In genomic region chr6:169810066-169810989, GRCh38 we compare ENCODE assay signal across 1 cellular context.
TF ChIP-seq lines count a peak whose summit lies in the region.

No MANE protein-coding gene starts in this region.

TF ChIP-seq in A549, 52 proteins besides CTCF, POLR2A, EP300 and RAD21 (continued from another document):
- TF ChIP-seq BCL3 (IDR thresholded peaks at IDR 0.05) = no peak
- TF ChIP-seq HDAC2 (IDR thresholded peaks at IDR 0.05) = no peak
- TF ChIP-seq RNF2 (IDR thresholded peaks at IDR 0.05; ENCODE audit: borderline replicate concordance, low read depth) = no peak
- no peak for TF ChIP-seq FOXS1 (CRISPR knock-in tag; IDR thresholded peaks at IDR 0.05)
- no peak for TF ChIP-seq CBX2 (IDR thresholded peaks at IDR 0.05; ENCODE audit: borderline replicate concordance, low read depth)
- TF ChIP-seq HOXB13 (CRISPR knock-in tag; IDR thresholded peaks at IDR 0.05; ENCODE audit: low read depth) = no peak
- no peak for TF ChIP-seq ELK1 (IDR thresholded peaks at IDR 0.05; ENCODE audit: low read depth, low read length)
